ENCODE assay signal across 27 cellular contexts in genomic region chr10:86218842-86219241, GRCh38.
"Had no signal": no experiment of that assay in that cellular context is flagged by ENCODE, and none has a peak within 500 bp of the region (broad histone marks: within the 10 kb centered on the region; RNA-seq: fewer than 3 reads in every experiment).

No MANE protein-coding gene starts in this region.

- H3K4me3 Mint-ChIP-seq: immature natural killer cell; naive thymus-derived CD8-positive, alpha-beta T cell; nephron; neural crest cell; stimulated activated naive B cell treated with anti-CD40 and anti-IgM and Interleukin-4, amounts not matched to agents 10 μg/mL and 1 μg/mL and 100 μg/mL, for 72 hours; stimulated activated naive CD8-positive, alpha-beta T cell treated with anti-CD3 and anti-CD28 coated beads, Interleukin-15, Interleukin-2, amounts not matched to agents 100 ng/mL and 50 ng/mL, for 24 hours had no signal

- H3K36me3 ChIP-seq: heart left ventricle, lower lobe of right lung, neutrophil, ovary, prostate gland, transverse colon, upper lobe of right lung, uterus had no signal

- H3K9me3 ChIP-seq: heart left ventricle, lower lobe of right lung, neutrophil, ovary, prostate gland, transverse colon, upper lobe of right lung, uterus had no signal

- DNase-seq: hypothalamus; immature natural killer cell; lower lobe of right lung; mammary epithelial cell; mesenchymal stem cell; occipital lobe; ovary; retina; right cardiac atrium; stimulated activated CD4-positive, alpha-beta T cell treated with anti-CD3 and anti-CD28 coated beads, Interleukin-12 subunit alpha, Interleukin-12 subunit beta, amount 100 ng/mL, for 4 hours; stimulated activated CD4-positive, alpha-beta T cell treated with anti-CD3 and anti-CD28 coated beads, Interleukin-15, amount 100 ng/mL, for 24 hours; stimulated activated CD4-positive, alpha-beta T cell treated with anti-CD3 and anti-CD28 coated beads, Interleukin-2, amount 100 ng/mL, for 24 hours; stimulated activated CD4-positive, alpha-beta T cell treated with anti-CD3 and anti-CD28 coated beads, Interleukin-4, amount 100 ng/mL, for 1 hour; stimulated activated naive B cell treated with anti-CD40 and anti-IgM and Interleukin-4, amounts not matched to agents 10 μg/mL and 1 μg/mL and 100 μg/mL, for 72 hours; transverse colon; upper lobe of right lung; uterus had no signal

- H3K4me1 ChIP-seq: heart left ventricle, lower lobe of right lung, prostate gland, transverse colon, upper lobe of right lung, uterus had no signal

- H3K4me3 ChIP-seq: heart left ventricle, lower lobe of right lung, ovary, prostate gland, skin epidermis, transverse colon, upper lobe of right lung, uterus had no signal

- FAIRE-seq: islet of Langerhans had no signal

- H3K4me1 Mint-ChIP-seq: immature natural killer cell; neural crest cell; stimulated activated naive B cell treated with anti-CD40 and anti-IgM and Interleukin-4, amounts not matched to agents 10 μg/mL and 1 μg/mL and 100 μg/mL, for 72 hours had no signal

- H3K9me3 Mint-ChIP-seq: immature natural killer cell; naive thymus-derived CD8-positive, alpha-beta T cell; nephron; neural crest cell; stimulated activated naive B cell treated with anti-CD40 and anti-IgM and Interleukin-4, amounts not matched to agents 10 μg/mL and 1 μg/mL and 100 μg/mL, for 72 hours; stimulated activated naive CD8-positive, alpha-beta T cell treated with anti-CD3 and anti-CD28 coated beads, Interleukin-15, Interleukin-2, amounts not matched to agents 100 ng/mL and 50 ng/mL, for 24 hours had no signal

- ATAC-seq: heart left ventricle; lower lobe of right lung; naive thymus-derived CD8-positive, alpha-beta T cell; right cardiac atrium; sciatic nerve; stimulated activated naive B cell treated with anti-CD40 and anti-IgM and Interleukin-4, amounts not matched to agents 10 μg/mL and 1 μg/mL and 100 μg/mL, for 72 hours; upper lobe of right lung had no signal

- H3K27ac ChIP-seq: heart left ventricle, lower lobe of right lung, neutrophil, ovary, prostate gland, skin epidermis, transverse colon, upper lobe of right lung, uterus had no signal

- H3K27me3 Mint-ChIP-seq: stimulated activated naive CD8-positive, alpha-beta T cell treated with anti-CD3 and anti-CD28 coated beads, Interleukin-15, Interleukin-2, amounts not matched to agents 100 ng/mL and 50 ng/mL, for 24 hours had no signal

- H3K27ac Mint-ChIP-seq: immature natural killer cell; naive thymus-derived CD8-positive, alpha-beta T cell; nephron; stimulated activated naive B cell treated with anti-CD40 and anti-IgM and Interleukin-4, amounts not matched to agents 10 μg/mL and 1 μg/mL and 100 μg/mL, for 72 hours; stimulated activated naive CD8-positive, alpha-beta T cell treated with anti-CD3 and anti-CD28 coated beads, Interleukin-15, Interleukin-2, amounts not matched to agents 100 ng/mL and 50 ng/mL, for 24 hours had no signal

- H3K36me3 Mint-ChIP-seq: immature natural killer cell; naive thymus-derived CD8-positive, alpha-beta T cell; stimulated activated naive B cell treated with anti-CD40 and anti-IgM and Interleukin-4, amounts not matched to agents 10 μg/mL and 1 μg/mL and 100 μg/mL, for 72 hours had no signal
